ENCODE assay signal across 1 cellular context in the genomic region with DNA sequence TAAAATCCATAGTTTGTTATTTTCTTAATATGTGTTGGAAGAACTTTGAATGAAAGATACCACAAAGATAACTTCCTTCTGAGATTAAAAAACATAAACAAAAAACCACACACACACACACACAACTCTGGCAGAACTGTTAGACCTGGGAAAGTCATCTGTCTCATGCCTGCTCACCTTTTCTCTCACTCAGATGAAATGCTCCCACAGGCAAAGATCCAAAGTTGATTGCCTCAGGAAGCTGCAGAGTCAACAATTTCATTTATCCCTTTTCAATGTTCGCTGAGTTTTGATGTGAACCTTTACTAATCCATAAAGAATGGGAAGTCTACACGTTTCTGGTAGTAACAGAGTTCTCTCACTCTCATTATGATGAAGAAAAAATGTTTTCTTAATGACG.
TF ChIP-seq lines count a peak whose summit lies in the region.

No MANE protein-coding gene starts in this region.

TF ChIP-seq in GM12878, 131 proteins besides CTCF, POLR2A, EP300 and RAD21 (continued from another document):
- no peak for TF ChIP-seq E2F8 (IDR thresholded peaks at IDR 0.05; ENCODE audit: low read depth, partially characterized antibody)
- TF ChIP-seq SPI1 (IDR thresholded peaks at IDR 0.05; ENCODE audit: borderline replicate concordance, insufficient read depth, low read depth, low read length) = no peak
- no peak for TF ChIP-seq SREBF1 (IDR thresholded peaks at IDR 0.05; ENCODE audit: low read length)
- no peak for TF ChIP-seq ZBTB4 (CRISPR knock-in tag; IDR thresholded peaks at IDR 0.05)
- no peak for TF ChIP-seq ETV6 (conservative IDR thresholded peaks at IDR 0.05 in 1 of 2, IDR thresholded peaks at IDR 0.05 in 1 of 2; ENCODE audit: borderline replicate concordance in 1 of 2, low read depth in 1 of 2)
- TF ChIP-seq DPF2 (IDR thresholded peaks at IDR 0.05) = no peak
